Comparison of ENCODE assay signal across 8 cellular contexts in genomic region chr17:48724241-48725004, GRCh38. TPM values are rescaled to one million over a fixed set of nuclear protein-coding genes. Genes with fewer than 3 reads are reported as not detected.
A peak's percentile ranks its signal among the peaks of the same experiment; 100 is the strongest.
DNase-seq lines count a peak whose midpoint lies in the region; ATAC-seq, FAIRE-seq and TF ChIP-seq lines count a peak whose summit lies in the region.

No MANE protein-coding gene starts in this region.

- TF ChIP-seq CTCF in coronary artery (IDR thresholded peaks at IDR 0.05) (peak; percentile 38), lower lobe of right lung (IDR thresholded peaks at IDR 0.05) (peak; percentile 75)

- H3K27ac ChIP-seq in coronary artery (no peak overlapping the region), lower lobe of right lung (no peak overlapping the region)

- ATAC-seq in lower lobe of right lung (peak; percentile 80 to 87), HG03159 (IDR thresholded peaks at IDR 0.05; ENCODE audit: unreplicated experiment) (no peak)

- intact Hi-C loops in activated CD4-positive, alpha-beta T cell treated with anti-CD3 and anti-CD28 coated beads, Interleukin-2, amount 10 ng/mL, durations not matched to agents 24 days and 14 days (cut with micrococcal nuclease) = loop anchor here (2.0 to 10.0 kb wide), 7 partner anchors 24 to 1240 kb away; partner anchors contain the start of genes DLX4 and IGF2BP1
- intact Hi-C loops in lower lobe of right lung (cut with DNase I) = no loop called here

- peaks cover 100% of the 10 kb centered on the region for H3K27me3 ChIP-seq in lower lobe of right lung (ENCODE audit: low read depth)

- peak overlapping the region; percentile 3 for H3K4me3 Mint-ChIP-seq in activated CD4-positive, alpha-beta T cell treated with anti-CD3 and anti-CD28 coated beads, Interleukin-2, amount 10 ng/mL, durations not matched to agents 24 days and 14 days

- peaks cover 14% of the 10 kb centered on the region for H3K4me1 Mint-ChIP-seq in activated CD4-positive, alpha-beta T cell treated with anti-CD3 and anti-CD28 coated beads, Interleukin-2, amount 10 ng/mL, durations not matched to agents 24 days and 14 days

- peaks cover 94% of the 10 kb centered on the region for H3K27me3 Mint-ChIP-seq in activated CD4-positive, alpha-beta T cell treated with anti-CD3 and anti-CD28 coated beads, Interleukin-2, amount 10 ng/mL, durations not matched to agents 24 days and 14 days

- FAIRE-seq in A204.1 (lab: Jason Lieb, UNC) = peak; percentile 30
- FAIRE-seq in GM18507 (lab: Jason Lieb, UNC) = peak; percentile 67

- H3K27ac Mint-ChIP-seq in activated CD4-positive, alpha-beta T cell treated with anti-CD3 and anti-CD28 coated beads, Interleukin-2, amount 10 ng/mL, durations not matched to agents 24 days and 14 days = peak overlapping the region; percentile 74

- no peaks in the 10 kb centered on the region for H3K9me3 ChIP-seq in lower lobe of right lung

- H3K36me3 Mint-ChIP-seq in activated CD4-positive, alpha-beta T cell treated with anti-CD3 and anti-CD28 coated beads, Interleukin-2, amount 10 ng/mL, durations not matched to agents 24 days and 14 days (ENCODE audit: low read depth) = no peaks in the 10 kb centered on the region

- DNase-seq in GM18507 (ENCODE audit: extremely low spot score, insufficient read length, low read depth) (peak; percentile 43), NCI-H510A treated with DMSO at 0.1 percent for 48 hours (lab: John Stamatoyannopoulos, UW) (peak; percentile 94), coronary artery (ENCODE audit: low spot score) (no peak), lower lobe of right lung (peak; percentile 87)
- DNase-seq in activated CD4-positive, alpha-beta T cell treated with anti-CD3 and anti-CD28 coated beads, Interleukin-2, amount 10 ng/mL, durations not matched to agents 24 days and 14 days = peak; percentile 92
- peak; percentile 51 to 61 (median 59) for DNase-seq in stimulated activated CD4-positive, alpha-beta T cell treated with anti-CD3 and anti-CD28 coated beads, TNF-alpha, amount 100 ng/mL, for 4 hours (ENCODE audit: low read depth in 3 of 3)

- H3K9me3 Mint-ChIP-seq in activated CD4-positive, alpha-beta T cell treated with anti-CD3 and anti-CD28 coated beads, Interleukin-2, amount 10 ng/mL, durations not matched to agents 24 days and 14 days = no peaks in the 10 kb centered on the region

- peaks cover 37% of the 10 kb centered on the region for H3K4me1 ChIP-seq in lower lobe of right lung

- no peaks in the 10 kb centered on the region for H3K36me3 ChIP-seq in lower lobe of right lung

- H3K4me3 ChIP-seq in coronary artery (no peak overlapping the region), lower lobe of right lung (no peak overlapping the region)

RNA-seq across cellular contexts. Expression of gene PRAC2, which starts 1.4 kb away (rescaled TPM):
- not detected in 2 replicates for total RNA-seq in activated CD4-positive, alpha-beta T cell treated with anti-CD3 and anti-CD28 coated beads, Interleukin-2, amount 10 ng/mL, durations not matched to agents 24 days and 14 days
- not detected for total RNA-seq in lower lobe of right lung

RNA-seq across cellular contexts. Expression of gene PRAC1, which starts 2.1 kb away (rescaled TPM):
- total RNA-seq in activated CD4-positive, alpha-beta T cell treated with anti-CD3 and anti-CD28 coated beads, Interleukin-2, amount 10 ng/mL, durations not matched to agents 24 days and 14 days = not detected in 2 replicates
- not detected for total RNA-seq in lower lobe of right lung

RNA-seq across cellular contexts. Expression of gene HOXB13, which starts 4.1 kb away (rescaled TPM):
- total RNA-seq in activated CD4-positive, alpha-beta T cell treated with anti-CD3 and anti-CD28 coated beads, Interleukin-2, amount 10 ng/mL, durations not matched to agents 24 days and 14 days = not detected in 2 replicates
- not detected for total RNA-seq in lower lobe of right lung
